In genomic region chr5:170168797-170169196, GRCh38 we compare ENCODE assay signal across 33 cellular contexts.
"Had no signal": no experiment of that assay in that cellular context is flagged by ENCODE, and none has a peak within 500 bp of the region (broad histone marks: within the 10 kb centered on the region; RNA-seq: fewer than 3 reads in every experiment).

No MANE protein-coding gene starts in this region.

- ATAC-seq: activated T-cell treated with anti-CD3 and anti-CD28 coated beads, Interleukin-2, amount 50 U/mL, for 72 hours; activated T-helper 17 cell treated with anti-CD3 and anti-CD28 coated beads, Interleukin-2, amount 50 U/mL, for 72 hours had no signal

- H3K4me2 ChIP-seq: PC-9 had no signal

- H3K27me3 ChIP-seq: brain microvascular endothelial cell had no signal

- H3K36me3 ChIP-seq: brain microvascular endothelial cell, SJCRH30, WERI-Rb-1 had no signal

- H3K4me3 ChIP-seq: PC-9, SJCRH30, SK-N-MC had no signal

- H3K27ac ChIP-seq: brain microvascular endothelial cell, PC-9, SJCRH30, SK-N-MC, WERI-Rb-1 had no signal

- H3K9me3 ChIP-seq: SJCRH30 had no signal

- DNase-seq: activated CD4-positive, alpha-beta memory T cell treated with anti-CD3 and anti-CD28 coated beads, Interleukin-2, amount 10 ng/mL, durations not matched to agents 7 days and 5 days; activated CD4-positive, alpha-beta T cell treated with anti-CD3 and anti-CD28 coated beads for 1 hour; activated CD4-positive, alpha-beta T cell treated with anti-CD3 and anti-CD28 coated beads for 48 hours; activated CD4-positive, CD25-positive, alpha-beta regulatory T cell; activated CD8-positive, alpha-beta memory T cell treated with anti-CD3 and anti-CD28 coated beads for 24 hours; activated effector memory CD4-positive, alpha-beta T cell treated with anti-CD3 and anti-CD28 coated beads, Interleukin-2, amount 50 U/mL, for 16 hours; activated naive CD4-positive, alpha-beta T cell; activated naive CD4-positive, alpha-beta T cell treated with anti-CD3 and anti-CD28 coated beads, Interleukin-2, amount 50 U/mL, for 16 hours; activated naive CD8-positive, alpha-beta T cell treated with anti-CD3 and anti-CD28 coated beads for 36 hours; activated T-cell treated with anti-CD3 and anti-CD28 coated beads, Interleukin-2, amount 50 U/mL, for 1 hour; activated T-cell treated with anti-CD3 and anti-CD28 coated beads, Interleukin-2, amount 50 U/mL, for 72 hours; amniotic stem cell; aorta; brain microvascular endothelial cell; Kasumi-1; KBM-7; MM.1S; NCI-H1092 treated with DMSO at 0.1 percent for 48 hours; NCI-H1417; NCI-H187 treated with DMSO at 0.1 percent for 48 hours; NCI-H2081; NCI-H2171 treated with DMSO at 0.1 percent for 48 hours; NCI-H2227 treated with DMSO at 0.1 percent for 48 hours; NCI-H446; NCI-H524; NK-92 treated with Interleukin-12 subunit alpha and Interleukin-12 subunit beta, amount 100 ng/mL, for 24 hours; PC-9; Right ventricle myocardium superior; SJCRH30; T1000; WERI-Rb-1 had no signal

- H3K4me1 ChIP-seq: SJCRH30 had no signal
